Comparison of ENCODE assay signal across 14 cellular contexts in genomic region chr22:36151006-36151595, GRCh38. TPM values are rescaled to one million over a fixed set of nuclear protein-coding genes. Genes with fewer than 3 reads are reported as not detected.
A peak's percentile ranks its signal among the peaks of the same experiment; 100 is the strongest.
DNase-seq lines count a peak whose midpoint lies in the region; ATAC-seq and TF ChIP-seq lines count a peak whose summit lies in the region.
"Had no signal": no experiment of that assay in that cellular context is flagged by ENCODE, and none has a peak within 500 bp of the region (broad histone marks: within the 10 kb centered on the region; RNA-seq: fewer than 3 reads in every experiment).

No MANE protein-coding gene starts in this region.

- TF ChIP-seq CTCF in fibroblast of pulmonary artery (IDR thresholded peaks at IDR 0.05; ENCODE audit: low read length, missing control alignments) = no peak
- TF ChIP-seq CTCF in osteocyte (IDR thresholded peaks at IDR 0.05) = no peak

- H3K4me3 ChIP-seq in fibroblast of pulmonary artery (replicated peaks; ENCODE audit: low read depth, low read length) = no peak overlapping the region
- no peak overlapping the region for H3K4me3 ChIP-seq in aorta (ENCODE audit: low read length in 2 of 2)
- H3K4me3 ChIP-seq: SK-N-MC had no signal

- H3K27ac Mint-ChIP-seq in stimulated activated naive CD8-positive, alpha-beta T cell treated with anti-CD3 and anti-CD28 coated beads, Interleukin-15, Interleukin-2, amounts not matched to agents 100 ng/mL and 50 ng/mL, for 24 hours = peak overlapping the region; percentile 61
- peak overlapping the region in 1 of 2 donors; percentile 22 for H3K27ac Mint-ChIP-seq in stimulated activated naive CD8-positive, alpha-beta T cell treated with anti-CD3 and anti-CD28 coated beads, Interleukin-15, amount 100 ng/mL, for 72 hours
- peak overlapping the region; percentile 40 for H3K27ac Mint-ChIP-seq in osteocyte (ENCODE audit: unreplicated experiment)
- H3K27ac Mint-ChIP-seq: endodermal cell had no signal

- H3K4me3 Mint-ChIP-seq in stimulated activated naive CD8-positive, alpha-beta T cell treated with anti-CD3 and anti-CD28 coated beads, Interleukin-15, Interleukin-2, amounts not matched to agents 100 ng/mL and 50 ng/mL, for 24 hours = no peak overlapping the region
- H3K4me3 Mint-ChIP-seq in stimulated activated naive CD8-positive, alpha-beta T cell treated with anti-CD3 and anti-CD28 coated beads, Interleukin-15, amount 100 ng/mL, for 72 hours = no peak overlapping the region
- no peak overlapping the region for H3K4me3 Mint-ChIP-seq in osteocyte (ENCODE audit: unreplicated experiment)
- H3K4me3 Mint-ChIP-seq: B cell, endodermal cell had no signal

- H3K4me1 Mint-ChIP-seq in stimulated activated naive CD8-positive, alpha-beta T cell treated with anti-CD3 and anti-CD28 coated beads, Interleukin-15, Interleukin-2, amounts not matched to agents 100 ng/mL and 50 ng/mL, for 24 hours (ENCODE audit: low read depth) = peaks cover 60% of the 10 kb centered on the region
- H3K4me1 Mint-ChIP-seq in stimulated activated naive CD8-positive, alpha-beta T cell treated with anti-CD3 and anti-CD28 coated beads, Interleukin-15, amount 100 ng/mL, for 72 hours = peaks cover 70% of the 10 kb centered on the region
- peaks cover 23% of the 10 kb centered on the region for H3K4me1 Mint-ChIP-seq in osteocyte (ENCODE audit: unreplicated experiment)

- H3K36me3 Mint-ChIP-seq in stimulated activated naive CD8-positive, alpha-beta T cell treated with anti-CD3 and anti-CD28 coated beads, Interleukin-15, Interleukin-2, amounts not matched to agents 100 ng/mL and 50 ng/mL, for 24 hours (ENCODE audit: low read depth) = peaks cover 32% of the 10 kb centered on the region
- peaks cover 6% of the 10 kb centered on the region for H3K36me3 Mint-ChIP-seq in osteocyte (ENCODE audit: unreplicated experiment)

- peaks cover 6% of the 10 kb centered on the region for H3K9me3 Mint-ChIP-seq in stimulated activated naive CD8-positive, alpha-beta T cell treated with anti-CD3 and anti-CD28 coated beads, Interleukin-15, Interleukin-2, amounts not matched to agents 100 ng/mL and 50 ng/mL, for 24 hours
- peaks cover 10 to 11% of the 10 kb centered on the region in 2 donors for H3K9me3 Mint-ChIP-seq in stimulated activated naive CD8-positive, alpha-beta T cell treated with anti-CD3 and anti-CD28 coated beads, Interleukin-15, amount 100 ng/mL, for 72 hours
- H3K9me3 Mint-ChIP-seq in osteocyte (ENCODE audit: unreplicated experiment) = peaks cover 8% of the 10 kb centered on the region

- intact Hi-C loops in aorta (cut with DNase I) = loop anchor here in 1 of 2 donors (5.0 kb wide), 1 partner anchor 86 kb away; the partner anchor contains the start of gene APOL2

- no peaks in the 10 kb centered on the region for H3K4me1 ChIP-seq in aorta (ENCODE audit: control insufficient read depth in 1 of 2, insufficient read depth in 2 of 2, low read length in 2 of 2)

- H3K9me3 ChIP-seq in aorta (ENCODE audit: control insufficient read depth, low read length) = no peaks in the 10 kb centered on the region

- no peak overlapping the region for H3K27ac ChIP-seq in aorta (ENCODE audit: low read depth in 1 of 2, low read length in 2 of 2)
- H3K27ac ChIP-seq: SK-N-MC had no signal

- no peak for ATAC-seq in stimulated activated naive CD8-positive, alpha-beta T cell treated with anti-CD3 and anti-CD28 coated beads, Interleukin-15, amount 100 ng/mL, for 72 hours
- ATAC-seq in aorta (ENCODE audit: low FRiP score) (peak; percentile 37), HG02588 (IDR thresholded peaks at IDR 0.05; ENCODE audit: unreplicated experiment) (no peak), GM21515 (IDR thresholded peaks at IDR 0.05; ENCODE audit: unreplicated experiment) (no peak)

- DNase-seq in stimulated activated naive CD8-positive, alpha-beta T cell treated with anti-CD3 and anti-CD28 coated beads, Interleukin-15, amount 100 ng/mL, for 72 hours = no peak
- DNase-seq in fibroblast of pulmonary artery (ENCODE audit: low read depth) = peak; percentile 46
- DNase-seq in osteocyte (ENCODE audit: extremely low spot score, unreplicated experiment) = no peak
- no peak for DNase-seq in aorta
- no peak for DNase-seq in middle frontal gyrus (ENCODE audit: extremely low spot score, low spot score)
- DNase-seq: activated CD4-positive, alpha-beta T cell treated with anti-CD3 and anti-CD28 coated beads for 1 hour; endodermal cell; KBM-7; NCI-H2081 treated with DMSO at 0.1 percent for 48 hours had no signal

- WGBS in aorta, 2 donors = 30 to 39% methylated on average over 3 of the region's 3 CpGs

- no peaks in the 10 kb centered on the region for H3K36me3 ChIP-seq in aorta (ENCODE audit: control insufficient read depth in 1 of 2, insufficient read depth in 2 of 2, low read length in 1 of 2)

- H3K27me3 Mint-ChIP-seq in stimulated activated naive CD8-positive, alpha-beta T cell treated with anti-CD3 and anti-CD28 coated beads, Interleukin-15, Interleukin-2, amounts not matched to agents 100 ng/mL and 50 ng/mL, for 24 hours = no peaks in the 10 kb centered on the region
- H3K27me3 Mint-ChIP-seq in stimulated activated naive CD8-positive, alpha-beta T cell treated with anti-CD3 and anti-CD28 coated beads, Interleukin-15, amount 100 ng/mL, for 72 hours = no peaks in the 10 kb centered on the region
- H3K27me3 Mint-ChIP-seq in osteocyte (ENCODE audit: unreplicated experiment) = no peaks in the 10 kb centered on the region
- H3K27me3 Mint-ChIP-seq: B cell had no signal

- H3K27me3 ChIP-seq in aorta (ENCODE audit: control insufficient read depth in 1 of 2, insufficient read depth in 2 of 2, low read length in 1 of 2) = no peaks in the 10 kb centered on the region

RNA-seq across cellular contexts. Expression of gene APOL3, which starts 9.5 kb away (rescaled TPM):
- total RNA-seq in osteocyte (10.1 and 10.8 TPM in 2 replicates), aorta (100 to 1,000 TPM in 1 of 2 donors, 10 to 100 TPM in 1; 67.7 to 113 TPM)
- 10 to 100 TPM; 40.2 to 58.8 TPM for polyA plus RNA-seq in aorta

RNA-seq across cellular contexts. Expression of gene APOL4, which starts 50.5 kb away (rescaled TPM):
- total RNA-seq in osteocyte (0.13 TPM in 1 of 2 replicates, not detected in the other), aorta (10 to 100 TPM in 1 of 2 donors, 1 to 10 TPM in 1; 7.0 to 10.5 TPM)
- polyA plus RNA-seq in aorta = 1 to 10 TPM in 1 of 2 donors, under 1 TPM in 1; 0.82 to 1.8 TPM
- total RNA-seq: B cell, endodermal cell had no signal
